In genomic region chr20:8130840-8131526, GRCh38 we compare ENCODE assay signal across 9 cellular contexts. TPM values are rescaled to one million over a fixed set of nuclear protein-coding genes. Genes with fewer than 3 reads are reported as not detected.
A peak's percentile ranks its signal among the peaks of the same experiment; 100 is the strongest.
DNase-seq lines count a peak whose midpoint lies in the region; ATAC-seq, FAIRE-seq and TF ChIP-seq lines count a peak whose summit lies in the region.
"Had no signal": no experiment of that assay in that cellular context is flagged by ENCODE, and none has a peak within 500 bp of the region (broad histone marks: within the 10 kb centered on the region; RNA-seq: fewer than 3 reads in every experiment).

No MANE protein-coding gene starts in this region.

- peaks cover 3% of the 10 kb centered on the region for H3K79me1 ChIP-seq in mesenchymal stem cell (replicated peaks; ENCODE audit: low read length, poor library complexity, severe bottlenecking)

- WGBS in mesenchymal stem cell, result 78% methylated on average over 3 of the region's 8 CpGs
- 82 to 83% methylated on average over 8 of the region's 8 CpGs for WGBS in tibial nerve, 2 donors

- peaks cover 13% of the 10 kb centered on the region for H3K4me1 Mint-ChIP-seq in activated T-helper 17 cell treated with anti-CD3 and anti-CD28 coated beads, Interleukin-2, amount 50 U/mL, for 72 hours
- peaks cover 2 to 29% (median 20%) of the 10 kb centered on the region in 4 donors for H3K4me1 Mint-ChIP-seq in naive thymus-derived CD8-positive, alpha-beta T cell

- H3K36me3 Mint-ChIP-seq in activated T-helper 17 cell treated with anti-CD3 and anti-CD28 coated beads, Interleukin-2, amount 50 U/mL, for 72 hours (ENCODE audit: low read depth), result no peaks in the 10 kb centered on the region
- H3K36me3 Mint-ChIP-seq in naive thymus-derived CD8-positive, alpha-beta T cell, result no peaks in the 10 kb centered on the region
- H3K36me3 Mint-ChIP-seq: activated CD8-positive, alpha-beta memory T cell treated with anti-CD3 and anti-CD28 coated beads, Interleukin-2, amount 10 ng/mL, durations not matched to agents 7 days and 5 days had no signal

- POLR2A ChIA-PET in naive thymus-derived CD8-positive, alpha-beta T cell (lab: Charles Lee), result no interaction called here

- peak overlapping the region; percentile 79 for H3K4me3 Mint-ChIP-seq in activated T-helper 17 cell treated with anti-CD3 and anti-CD28 coated beads, Interleukin-2, amount 50 U/mL, for 72 hours
- peak overlapping the region in 3 of 10 donors; percentile 24 to 82 (median 79) for H3K4me3 Mint-ChIP-seq in naive thymus-derived CD8-positive, alpha-beta T cell

- DNase-seq in HFF-Myc (ENCODE audit: extremely low read depth, low read depth) (no peak), mesenchymal stem cell (no peak), tibial nerve (ENCODE audit: low spot score in 2 of 2) (no peak), NCI-H524 treated with DMSO at 0.1 percent for 48 hours (lab: John Stamatoyannopoulos, UW) (no peak), urothelium cell line (ENCODE audit: low spot score) (no peak)
- DNase-seq in naive thymus-derived CD8-positive, alpha-beta T cell, result no peak
- DNase-seq: NCI-H2029 had no signal

- H3K27ac ChIP-seq in mesenchymal stem cell (ENCODE audit: low read length, poor library complexity, severe bottlenecking), result no peak overlapping the region
- H3K27ac ChIP-seq in tibial nerve, result peak overlapping the region in 2 of 4 donors; percentile 63 to 92

- H2AK5ac ChIP-seq in mesenchymal stem cell (ENCODE audit: low read length, severe bottlenecking), result no peak overlapping the region

- no peak overlapping the region for H4K8ac ChIP-seq in mesenchymal stem cell (ENCODE audit: low read length)

- H2BK15ac ChIP-seq in mesenchymal stem cell (ENCODE audit: low read depth, poor library complexity, severe bottlenecking), result no peak overlapping the region

- peaks cover 3 to 25% of the 10 kb centered on the region in 2 experiments for H3K27me3 ChIP-seq in mesenchymal stem cell (ENCODE audit: control insufficient read depth in 1 of 2, insufficient read depth in 1 of 2, low read length in 2 of 2)
- no peaks in the 10 kb centered on the region for H3K27me3 ChIP-seq in tibial nerve

- peaks cover 18% of the 10 kb centered on the region for H3K27me3 Mint-ChIP-seq in activated T-helper 17 cell treated with anti-CD3 and anti-CD28 coated beads, Interleukin-2, amount 50 U/mL, for 72 hours
- H3K27me3 Mint-ChIP-seq in naive thymus-derived CD8-positive, alpha-beta T cell, result peaks cover 0 to 21% (median 13%) of the 10 kb centered on the region in 5 donors

- H3K36me3 ChIP-seq in mesenchymal stem cell (ENCODE audit: control insufficient read depth in 1 of 2, insufficient read depth in 2 of 2, low read depth in 1 of 2, low read length in 2 of 2) (no peaks in the 10 kb centered on the region), tibial nerve (no peaks in the 10 kb centered on the region)

- H2BK5ac ChIP-seq in mesenchymal stem cell (ENCODE audit: low read depth, low read length, poor library complexity, severe bottlenecking), result no peak overlapping the region

- no peaks in the 10 kb centered on the region for H3K9me3 Mint-ChIP-seq in activated T-helper 17 cell treated with anti-CD3 and anti-CD28 coated beads, Interleukin-2, amount 50 U/mL, for 72 hours
- H3K9me3 Mint-ChIP-seq in naive thymus-derived CD8-positive, alpha-beta T cell, result no peaks in the 10 kb centered on the region

- TF ChIP-seq CTCF in HFF-Myc (IDR thresholded peaks at IDR 0.05; ENCODE audit: low read depth, low read length, missing control alignments) (no peak), tibial nerve (IDR thresholded peaks at IDR 0.05) (no peak)

- no peak for ATAC-seq in activated T-helper 17 cell treated with anti-CD3 and anti-CD28 coated beads, Interleukin-2, amount 50 U/mL, for 72 hours (replicated peaks)
- no peak for ATAC-seq in naive thymus-derived CD8-positive, alpha-beta T cell

- no peaks in the 10 kb centered on the region for H3K9me3 ChIP-seq in mesenchymal stem cell (ENCODE audit: control insufficient read depth, low read length)
- no peaks in the 10 kb centered on the region for H3K9me3 ChIP-seq in tibial nerve

- no peak overlapping the region for H3K4ac ChIP-seq in mesenchymal stem cell (ENCODE audit: low read depth in 1 of 2, low read length in 2 of 2)

- H2AFZ ChIP-seq in mesenchymal stem cell (ENCODE audit: low read depth, low read length), result no peak overlapping the region

- no peak overlapping the region for H4K91ac ChIP-seq in mesenchymal stem cell (ENCODE audit: low read length)

- H3K4me2 ChIP-seq in mesenchymal stem cell (ENCODE audit: low read length, poor library complexity, severe bottlenecking), result no peak overlapping the region

- TF ChIP-seq POLR2A in tibial nerve (IDR thresholded peaks at IDR 0.05), result no peak

- H2BK120ac ChIP-seq in mesenchymal stem cell (ENCODE audit: low read depth, low read length), result no peak overlapping the region

- H3K27ac Mint-ChIP-seq in activated T-helper 17 cell treated with anti-CD3 and anti-CD28 coated beads, Interleukin-2, amount 50 U/mL, for 72 hours, result no peak overlapping the region
- H3K27ac Mint-ChIP-seq in naive thymus-derived CD8-positive, alpha-beta T cell, result no peak overlapping the region
- H3K27ac Mint-ChIP-seq: activated CD8-positive, alpha-beta memory T cell treated with anti-CD3 and anti-CD28 coated beads, Interleukin-2, amount 10 ng/mL, durations not matched to agents 7 days and 5 days had no signal

- no peak for FAIRE-seq in urothelium cell line (lab: Jason Lieb, UNC)

- H3K4me1 ChIP-seq in mesenchymal stem cell (ENCODE audit: control insufficient read depth, insufficient read depth, low read depth, low read length) (peaks cover 10% of the 10 kb centered on the region), tibial nerve (peaks cover 0 to 40% (median 4%) of the 10 kb centered on the region in 4 donors)

- H3K4me3 ChIP-seq in HFF-Myc (replicated peaks; ENCODE audit: low read depth, low read length) (peak overlapping the region; percentile 68), mesenchymal stem cell (ENCODE audit: insufficient read depth in 1 of 2, low read depth in 1 of 2, low read length in 2 of 2) (peak overlapping the region in 1 of 2 experiments; percentile 83), tibial nerve (peak overlapping the region in 3 of 4 donors; percentile 69 to 75 (median 71))

- no peak overlapping the region for H2BK12ac ChIP-seq in mesenchymal stem cell (ENCODE audit: low read length in 2 of 2)

- H3K14ac ChIP-seq in mesenchymal stem cell (ENCODE audit: low read length in 2 of 2), result no peak overlapping the region

- TF ChIP-seq EP300 in tibial nerve (IDR thresholded peaks at IDR 0.05), result no peak

- H3K23ac ChIP-seq in mesenchymal stem cell (ENCODE audit: low read length in 2 of 2), result no peak overlapping the region

- peak overlapping the region; percentile 85 for H3K9ac ChIP-seq in mesenchymal stem cell (ENCODE audit: low read length)

- H3K18ac ChIP-seq in mesenchymal stem cell (ENCODE audit: low read depth in 1 of 2, low read length in 2 of 2), result no peak overlapping the region

RNA-seq across cellular contexts. Expression of gene PLCB1, which starts 1.1 kb away (rescaled TPM):
- 1 to 10 TPM; 1.8 to 3.0 TPM for total RNA-seq in activated T-helper 17 cell treated with anti-CD3 and anti-CD28 coated beads, Interleukin-2, amount 50 U/mL, for 72 hours
- polyA plus RNA-seq in mesenchymal stem cell (2013, experiment 1 of 2), result 15.1 TPM
- polyA plus RNA-seq in mesenchymal stem cell (2013, experiment 2 of 2), result 15.5 TPM
- 10 to 100 TPM; 34.7 to 52.8 (median 39.2) TPM for total RNA-seq in tibial nerve
- 1 to 10 TPM; 2.6 to 3.8 TPM for total RNA-seq in naive thymus-derived CD8-positive, alpha-beta T cell
- polyA plus RNA-seq in naive thymus-derived CD8-positive, alpha-beta T cell, result 1 to 10 TPM; 1.4 to 3.0 (median 2.8) TPM

Comparison
In these comparisons a context has a peak if more than half of its experiments do, and no peak if none do; other contexts are left out.
1. RNA of gene PLCB1, which starts 1.1 kb away (total RNA-seq): 34.7 to 52.8 TPM in tibial nerve; 2.6 to 3.8 TPM in naive thymus-derived CD8-positive, alpha-beta T cell and 1.8 to 3.0 TPM in activated T-helper 17 cell treated with anti-CD3 and anti-CD28 coated beads, Interleukin-2, amount 50 U/mL, for 72 hours; every median in the first group is over 4 times any median in the second.